Comparison of ENCODE assay signal across 18 cellular contexts in the genomic region with DNA sequence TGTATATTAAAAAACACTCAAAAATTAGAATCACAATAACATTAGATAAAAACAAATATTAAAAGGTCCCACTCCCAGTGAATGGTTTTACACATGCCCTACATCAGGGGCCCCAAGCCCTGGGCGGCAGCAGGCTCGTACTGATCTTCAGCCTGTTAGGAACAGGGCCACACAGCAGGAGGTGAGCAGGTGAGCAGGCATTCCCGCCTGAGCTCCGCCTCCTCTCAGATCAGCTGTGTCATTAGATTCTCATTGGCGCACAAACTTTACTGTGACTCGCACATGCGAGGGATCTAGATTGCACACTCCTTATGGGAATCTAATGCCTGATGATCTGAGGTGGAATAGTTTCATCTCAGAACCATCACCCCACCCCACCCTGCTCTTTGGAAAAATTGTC.
DNase-seq lines count a peak whose midpoint lies in the region; ATAC-seq, FAIRE-seq and TF ChIP-seq lines count a peak whose summit lies in the region.
"Had no signal": no experiment of that assay in that cellular context is flagged by ENCODE, and none has a peak within 500 bp of the region (broad histone marks: within the 10 kb centered on the region; RNA-seq: fewer than 3 reads in every experiment).

No MANE protein-coding gene starts in this region.

- H3K36me3 ChIP-seq in bronchial epithelial cell (ENCODE audit: control insufficient read depth, insufficient read depth, low read length), result peaks cover 3% of the 10 kb centered on the region
- H3K36me3 ChIP-seq in trophoblast cell (ENCODE audit: control insufficient read depth in 1 of 2, insufficient read depth in 2 of 2, low read length in 2 of 2), result peaks cover 0 to 3% of the 10 kb centered on the region in 2 experiments
- peaks cover 0 to 7% (median 0%) of the 10 kb centered on the region in 4 donors for H3K36me3 ChIP-seq in right lobe of liver
- H3K36me3 ChIP-seq: WERI-Rb-1 had no signal

- H3K4ac ChIP-seq in trophoblast cell (ENCODE audit: low read depth, low read length), result no peak overlapping the region

- no peaks in the 10 kb centered on the region for H3K9me3 Mint-ChIP-seq in activated CD4-positive, alpha-beta T cell treated with anti-CD3 and anti-CD28 coated beads for 36 hours (ENCODE audit: low read depth)
- H3K9me3 Mint-ChIP-seq in progenitor cell of endocrine pancreas (ENCODE audit: low read depth), result no peaks in the 10 kb centered on the region

- H3K14ac ChIP-seq in trophoblast cell (ENCODE audit: low read length), result no peak overlapping the region

- H3K79me1 ChIP-seq in trophoblast cell (ENCODE audit: low read length), result peaks cover 8% of the 10 kb centered on the region

- no peak overlapping the region for H3K18ac ChIP-seq in trophoblast cell (ENCODE audit: low read length)

- FAIRE-seq in bronchial epithelial cell (lab: Jason Lieb, UNC), result no peak
- FAIRE-seq: GM19239 had no signal

- peaks cover 41% of the 10 kb centered on the region for H3K36me3 Mint-ChIP-seq in activated CD4-positive, alpha-beta T cell treated with anti-CD3 and anti-CD28 coated beads for 36 hours (ENCODE audit: low read depth)
- H3K36me3 Mint-ChIP-seq in progenitor cell of endocrine pancreas (ENCODE audit: insufficient read depth), result peaks cover 2% of the 10 kb centered on the region

- no peak overlapping the region for H2AFZ ChIP-seq in trophoblast cell (ENCODE audit: insufficient read depth, low read length, poor library complexity)

- no CpG with 5 or more reads among the region's 7 CpGs for WGBS in trophoblast cell (ENCODE audit: extremely low coverage, insufficient coverage, insufficient read length)
- WGBS in right lobe of liver (ENCODE audit: insufficient coverage, low coverage, low lambda C conversion rate, missing lambda C conversion rate), result 97% methylated on average over 4 of the region's 7 CpGs

- H3K27ac Mint-ChIP-seq in activated CD4-positive, alpha-beta T cell treated with anti-CD3 and anti-CD28 coated beads for 36 hours, result peak overlapping the region; percentile 84
- H3K27ac Mint-ChIP-seq in progenitor cell of endocrine pancreas, result no peak overlapping the region

- no peak overlapping the region for H2AK5ac ChIP-seq in trophoblast cell (ENCODE audit: low read length)

- no peak overlapping the region for H3K23ac ChIP-seq in trophoblast cell (ENCODE audit: low read length)

- H3K27me3 Mint-ChIP-seq in activated CD4-positive, alpha-beta T cell treated with anti-CD3 and anti-CD28 coated beads for 36 hours, result no peaks in the 10 kb centered on the region
- no peaks in the 10 kb centered on the region for H3K27me3 Mint-ChIP-seq in progenitor cell of endocrine pancreas

- ATAC-seq in activated CD4-positive, alpha-beta T cell treated with anti-CD3 and anti-CD28 coated beads for 36 hours, result no peak
- ATAC-seq in right lobe of liver, result no peak

- no peak overlapping the region for H3K9ac ChIP-seq in trophoblast cell (ENCODE audit: low read length)

- no peak for DNase-seq in activated CD4-positive, alpha-beta T cell treated with anti-CD3 and anti-CD28 coated beads for 36 hours
- no peak for DNase-seq in activated CD4-positive, alpha-beta T cell treated with anti-CD3 and anti-CD28 coated beads, Interleukin-2, amount 50 U/mL, for 48 hours
- DNase-seq in NCI-H510A treated with DMSO at 0.1 percent for 48 hours (lab: John Stamatoyannopoulos, UW) (peak; percentile 55), bronchial epithelial cell (ENCODE audit: low read depth) (peak; percentile 68), trophoblast cell (peak; percentile 40 to 48), progenitor cell of endocrine pancreas (ENCODE audit: low spot score, unreplicated experiment) (no peak), activated gamma-delta T cell treated with Interleukin-2 at 50 U/mL for 16 hours (no peak), right lobe of liver (no peak)
- DNase-seq: activated T-cell treated with anti-CD3 and anti-CD28 coated beads, Interleukin-2, amount 50 U/mL, for 48 hours; central memory CD4-positive, alpha-beta T cell; DMS79; hypothalamus; NCI-H1105; WERI-Rb-1 had no signal

- no peak overlapping the region for H3K4me3 ChIP-seq in bronchial epithelial cell (ENCODE audit: low read depth, low read length)
- no peak overlapping the region for H3K4me3 ChIP-seq in trophoblast cell (ENCODE audit: low read depth, low read length)
- no peak overlapping the region for H3K4me3 ChIP-seq in right lobe of liver
- H3K4me3 ChIP-seq: esophagus muscularis mucosa, lung, SK-N-MC had no signal

- no peak overlapping the region for H4K8ac ChIP-seq in trophoblast cell (ENCODE audit: low read depth, low read length)

- no peak overlapping the region for H2BK5ac ChIP-seq in trophoblast cell (ENCODE audit: low read depth, low read length, poor library complexity)

- no peak overlapping the region for H3K4me3 Mint-ChIP-seq in activated CD4-positive, alpha-beta T cell treated with anti-CD3 and anti-CD28 coated beads for 36 hours
- no peak overlapping the region for H3K4me3 Mint-ChIP-seq in progenitor cell of endocrine pancreas (ENCODE audit: low read depth)

- CTCF ChIA-PET in activated CD4-positive, alpha-beta T cell treated with anti-CD3 and anti-CD28 coated beads for 36 hours (lab: Charles Lee), result interaction anchor here (0.7 to 2.1 kb wide), 5 partner anchors 15 to 73 kb away, joined by 3 to 8 read pairs (median 3); no protein-coding TSS in a partner anchor

- H4K91ac ChIP-seq in trophoblast cell (ENCODE audit: low read depth, low read length), result peak overlapping the region; percentile 15

- no peaks in the 10 kb centered on the region for H3K79me2 ChIP-seq in trophoblast cell (ENCODE audit: control insufficient read depth, insufficient read depth, low read length, poor library complexity)

- peaks cover 56% of the 10 kb centered on the region for H3K4me1 Mint-ChIP-seq in activated CD4-positive, alpha-beta T cell treated with anti-CD3 and anti-CD28 coated beads for 36 hours
- no peaks in the 10 kb centered on the region for H3K4me1 Mint-ChIP-seq in progenitor cell of endocrine pancreas (ENCODE audit: low read depth)

- no peak overlapping the region for H3K4me2 ChIP-seq in trophoblast cell (ENCODE audit: low read length)

- H2BK12ac ChIP-seq in trophoblast cell (ENCODE audit: low read length), result no peak overlapping the region

- H3K27ac ChIP-seq in trophoblast cell (ENCODE audit: low read depth, low read length) (peak overlapping the region; percentile 44), right lobe of liver (no peak overlapping the region)
- H3K27ac ChIP-seq: SK-N-MC, WERI-Rb-1 had no signal

- H3K27me3 ChIP-seq in bronchial epithelial cell (ENCODE audit: control insufficient read depth, insufficient read depth, low read length) (no peaks in the 10 kb centered on the region), trophoblast cell (ENCODE audit: insufficient read depth, low read length) (no peaks in the 10 kb centered on the region), right lobe of liver (no peaks in the 10 kb centered on the region)
- H3K27me3 ChIP-seq: esophagus muscularis mucosa had no signal

- H3K9me3 ChIP-seq in trophoblast cell (ENCODE audit: insufficient read depth, low read depth, low read length) (no peaks in the 10 kb centered on the region), right lobe of liver (no peaks in the 10 kb centered on the region)
- H3K9me3 ChIP-seq: esophagus muscularis mucosa had no signal

- no peak for TF ChIP-seq POLR2A in right lobe of liver (IDR thresholded peaks at IDR 0.05)

- no peak overlapping the region for H4K12ac ChIP-seq in trophoblast cell (ENCODE audit: low read depth, low read length)

- H2BK120ac ChIP-seq in trophoblast cell (ENCODE audit: insufficient read depth, low read length, poor library complexity), result no peak overlapping the region

- H3K4me1 ChIP-seq in trophoblast cell (ENCODE audit: control insufficient read depth in 1 of 2, insufficient read depth in 2 of 2, low read length in 2 of 2), result peaks cover 3 to 8% of the 10 kb centered on the region in 2 experiments
- no peaks in the 10 kb centered on the region for H3K4me1 ChIP-seq in right lobe of liver

- POLR2A ChIA-PET in activated CD4-positive, alpha-beta T cell treated with anti-CD3 and anti-CD28 coated beads for 36 hours (lab: Charles Lee), result no interaction called here

- intact Hi-C loops in activated CD4-positive, alpha-beta T cell treated with anti-CD3 and anti-CD28 coated beads for 36 hours (cut with DNase I, micrococcal nuclease), result no loop called here
- intact Hi-C loops in right lobe of liver (cut with DNase I), result no loop called here

- TF ChIP-seq CTCF in bronchial epithelial cell (IDR thresholded peaks at IDR 0.05; ENCODE audit: insufficient read depth, low read length, severe bottlenecking), result no peak
- TF ChIP-seq CTCF in progenitor cell of endocrine pancreas (IDR thresholded peaks at IDR 0.05; ENCODE audit: unreplicated experiment), result no peak
- TF ChIP-seq CTCF in right lobe of liver (IDR thresholded peaks at IDR 0.05), result no peak

Comparison
In these comparisons a context has a peak if more than half of its experiments do, and no peak if none do; other contexts are left out.
1. DNase-seq: peak in NCI-H510A treated with DMSO at 0.1 percent for 48 hours (single experiment), bronchial epithelial cell (single experiment) and trophoblast cell (2 of 2); none in activated CD4-positive, alpha-beta T cell treated with anti-CD3 and anti-CD28 coated beads for 36 hours (single experiment), activated CD4-positive, alpha-beta T cell treated with anti-CD3 and anti-CD28 coated beads, Interleukin-2, amount 50 U/mL, for 48 hours (0 of 2), progenitor cell of endocrine pancreas (single experiment), activated gamma-delta T cell treated with Interleukin-2 at 50 U/mL for 16 hours (single experiment) and right lobe of liver (0 of 3).